8 cellular contexts compared by ENCODE assay signal in the genomic region with DNA sequence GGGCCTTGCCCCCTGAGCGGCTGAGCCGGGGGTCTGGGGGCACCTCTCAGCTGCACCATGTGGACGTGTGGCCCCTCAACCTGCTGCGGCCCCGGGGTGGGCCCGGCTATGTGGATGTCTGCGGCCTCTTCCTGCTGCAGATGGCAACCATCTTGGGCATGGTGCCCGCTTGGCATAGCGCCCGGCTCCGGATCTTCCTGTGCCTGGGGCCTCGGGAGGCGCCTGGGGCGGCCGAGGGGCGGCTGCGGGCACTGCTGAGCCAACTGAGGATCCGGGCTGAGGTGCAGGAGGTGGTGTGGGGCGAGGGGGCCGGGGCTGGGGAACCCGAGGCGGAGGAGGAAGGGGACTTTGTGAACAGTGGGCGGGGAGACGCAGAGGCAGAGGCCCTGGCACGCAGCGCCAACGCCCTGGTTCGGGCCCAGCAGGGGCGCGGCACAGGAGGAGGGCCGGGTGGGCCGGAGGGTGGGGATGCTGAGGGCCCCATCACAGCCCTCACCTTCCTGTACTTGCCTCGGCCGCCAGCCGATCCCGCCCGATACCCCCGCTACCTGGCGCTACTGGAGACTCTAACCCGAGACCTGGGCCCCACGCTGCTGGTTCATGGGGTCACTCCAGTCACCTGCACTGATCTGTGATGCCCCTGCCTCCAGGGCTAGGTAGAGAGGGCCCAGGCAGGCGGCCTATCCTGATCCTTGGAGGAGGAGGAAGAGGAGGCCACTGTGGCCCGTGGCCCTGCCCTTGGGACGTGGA. TPM values are rescaled to one million over a fixed set of nuclear protein-coding genes. Genes with fewer than 3 reads are reported as not detected.
A peak's percentile ranks its signal among the peaks of the same experiment; 100 is the strongest.
DNase-seq lines count a peak whose midpoint lies in the region; ATAC-seq lines count a peak whose summit lies in the region.

No MANE protein-coding gene starts in this region.

- H3K4me3 ChIP-seq in CD8-positive, alpha-beta memory T cell (ENCODE audit: low read length) = peak overlapping the region; percentile 53
- no peak overlapping the region for H3K4me3 ChIP-seq in adipocyte (ENCODE audit: low read length)

- peaks cover 4 to 19% (median 16%) of the 10 kb centered on the region in 3 donors for H3K4me1 Mint-ChIP-seq in CD8-positive, alpha-beta memory T cell
- peaks cover 21 to 37% of the 10 kb centered on the region in 2 donors for H3K4me1 Mint-ChIP-seq in stimulated activated naive B cell treated with anti-CD40 and anti-IgM and Interleukin-4, amounts not matched to agents 10 μg/mL and 1 μg/mL and 100 μg/mL, for 72 hours

- POLR2A ChIA-PET in CD8-positive, alpha-beta memory T cell (lab: Charles Lee) = interaction anchor here (0.8 kb wide), 1 partner anchor 9 kb away, joined by 4 read pairs; a partner anchor contains a TSS

- peak overlapping the region in 1 of 8 donors; percentile 48 for H3K27ac Mint-ChIP-seq in CD8-positive, alpha-beta memory T cell
- H3K27ac Mint-ChIP-seq in stimulated activated naive B cell treated with anti-CD40 and anti-IgM and Interleukin-4, amounts not matched to agents 10 μg/mL and 1 μg/mL and 100 μg/mL, for 72 hours = peak overlapping the region; percentile 98

- H3K27me3 Mint-ChIP-seq in CD8-positive, alpha-beta memory T cell = no peaks in the 10 kb centered on the region
- H3K27me3 Mint-ChIP-seq in stimulated activated naive B cell treated with anti-CD40 and anti-IgM and Interleukin-4, amounts not matched to agents 10 μg/mL and 1 μg/mL and 100 μg/mL, for 72 hours = no peaks in the 10 kb centered on the region

- H3K4me1 ChIP-seq in CD8-positive, alpha-beta memory T cell (ENCODE audit: insufficient read depth, low read length) = peaks cover 17% of the 10 kb centered on the region
- peaks cover 22% of the 10 kb centered on the region for H3K4me1 ChIP-seq in adipocyte (ENCODE audit: control insufficient read depth, insufficient read depth, low read length)

- peaks cover 5% of the 10 kb centered on the region for H3K36me3 ChIP-seq in CD8-positive, alpha-beta memory T cell (ENCODE audit: insufficient read depth, low read length)
- peaks cover 21% of the 10 kb centered on the region for H3K36me3 ChIP-seq in adipocyte (ENCODE audit: control insufficient read depth, insufficient read depth, low read length, severe bottlenecking)

- H3K27me3 ChIP-seq in CD8-positive, alpha-beta memory T cell (ENCODE audit: insufficient read depth, low read length, poor library complexity, severe bottlenecking) = no peaks in the 10 kb centered on the region
- H3K27me3 ChIP-seq in adipocyte (replicated peaks; ENCODE audit: control insufficient read depth, insufficient read depth, low read length) = no peaks in the 10 kb centered on the region

- peaks cover 0 to 45% (median 3%) of the 10 kb centered on the region in 3 donors for H3K36me3 Mint-ChIP-seq in CD8-positive, alpha-beta memory T cell
- H3K36me3 Mint-ChIP-seq in stimulated activated naive B cell treated with anti-CD40 and anti-IgM and Interleukin-4, amounts not matched to agents 10 μg/mL and 1 μg/mL and 100 μg/mL, for 72 hours = peaks cover 29 to 42% of the 10 kb centered on the region in 2 donors

- H3K9me3 ChIP-seq in CD8-positive, alpha-beta memory T cell (ENCODE audit: low read length) = no peaks in the 10 kb centered on the region
- H3K9me3 ChIP-seq in adipocyte (ENCODE audit: control insufficient read depth, low read length) = no peaks in the 10 kb centered on the region

- ATAC-seq in stimulated activated naive B cell treated with anti-CD40 and anti-IgM and Interleukin-4, amounts not matched to agents 10 μg/mL and 1 μg/mL and 100 μg/mL, for 72 hours (replicated peaks) = peak; percentile 56 to 67
- ATAC-seq in GM19035 (IDR thresholded peaks at IDR 0.05; ENCODE audit: unreplicated experiment) = no peak

- CTCF ChIA-PET in CD8-positive, alpha-beta memory T cell (lab: Charles Lee) = interaction anchor here (1.5 kb wide), 1 partner anchor 13 kb away, joined by 4 read pairs; a partner anchor contains a TSS

- peak overlapping the region; percentile 76 for H3K27ac ChIP-seq in CD8-positive, alpha-beta memory T cell (ENCODE audit: low read depth, low read length)

- no peaks in the 10 kb centered on the region for H3K9me3 Mint-ChIP-seq in CD8-positive, alpha-beta memory T cell
- no peaks in the 10 kb centered on the region for H3K9me3 Mint-ChIP-seq in stimulated activated naive B cell treated with anti-CD40 and anti-IgM and Interleukin-4, amounts not matched to agents 10 μg/mL and 1 μg/mL and 100 μg/mL, for 72 hours

- peak in 1 of 5 donors; percentile 44 for DNase-seq in CD8-positive, alpha-beta memory T cell
- peak; percentile 77 for DNase-seq in NCI-H1105 (lab: John Stamatoyannopoulos, UW)
- no peak for DNase-seq in adipocyte (ENCODE audit: low read depth)
- DNase-seq in kidney tubule cell (ENCODE audit: low spot score) = peak; percentile 61
- DNase-seq in stimulated activated naive B cell treated with anti-CD40 and anti-IgM and Interleukin-4, amounts not matched to agents 10 μg/mL and 1 μg/mL and 100 μg/mL, for 72 hours = no peak
- no peak for DNase-seq in NCI-H187 treated with DMSO at 0.1 percent for 48 hours (lab: John Stamatoyannopoulos, UW)
- no peak for DNase-seq in HK-2 (ENCODE audit: unreplicated experiment)

- H3K4me3 Mint-ChIP-seq in CD8-positive, alpha-beta memory T cell = peak overlapping the region in 4 of 7 donors; percentile 15 to 82 (median 78)
- peak overlapping the region; percentile 92 to 95 for H3K4me3 Mint-ChIP-seq in stimulated activated naive B cell treated with anti-CD40 and anti-IgM and Interleukin-4, amounts not matched to agents 10 μg/mL and 1 μg/mL and 100 μg/mL, for 72 hours

- H3K9ac ChIP-seq in adipocyte (ENCODE audit: low read length) = peak overlapping the region; percentile 99

RNA-seq across cellular contexts. Expression of a gene that starts 1.0 kb away (rescaled TPM):
- 10 to 100 TPM; 36.8 to 37.7 TPM for total RNA-seq in CD8-positive, alpha-beta memory T cell
- polyA plus RNA-seq in CD8-positive, alpha-beta memory T cell = 2.0 TPM

RNA-seq across cellular contexts. Expression of a gene that starts 8.8 kb away (rescaled TPM):
- 100 to 1,000 TPM; 285 to 290 TPM for total RNA-seq in CD8-positive, alpha-beta memory T cell
- polyA plus RNA-seq in CD8-positive, alpha-beta memory T cell = 90.7 TPM

RNA-seq across cellular contexts. Expression of a gene that starts 13.6 kb away (rescaled TPM):
- 10 to 100 TPM; 24.7 to 29.1 TPM for total RNA-seq in CD8-positive, alpha-beta memory T cell
- polyA plus RNA-seq in CD8-positive, alpha-beta memory T cell = 9.5 TPM

RNA-seq across cellular contexts. Expression of a gene that starts 23.4 kb away (rescaled TPM):
- total RNA-seq in CD8-positive, alpha-beta memory T cell = 1 to 10 TPM; 3.1 to 4.0 TPM
- 2.1 TPM for polyA plus RNA-seq in CD8-positive, alpha-beta memory T cell

RNA-seq across cellular contexts. Expression of a gene that starts 29.5 kb away (rescaled TPM):
- total RNA-seq in CD8-positive, alpha-beta memory T cell = under 1 TPM in 1 of 2 experiments, not detected in 1; 0.20 TPM
- polyA plus RNA-seq in CD8-positive, alpha-beta memory T cell = 0.30 TPM

Comparison
In these comparisons a context has a peak if more than half of its experiments do, and no peak if none do; other contexts are left out.
1. DNase-seq: peak in NCI-H1105 (single experiment) and kidney tubule cell (single experiment); none in adipocyte (single experiment), stimulated activated naive B cell treated with anti-CD40 and anti-IgM and Interleukin-4, amounts not matched to agents 10 μg/mL and 1 μg/mL and 100 μg/mL, for 72 hours (single experiment), NCI-H187 treated with DMSO at 0.1 percent for 48 hours (single experiment) and HK-2 (single experiment).